ENCODE assay signal across 14 cellular contexts in genomic region chr3:14429689-14430452, GRCh38. TPM values are rescaled to one million over a fixed set of nuclear protein-coding genes. Genes with fewer than 3 reads are reported as not detected.
DNase-seq lines count a peak whose midpoint lies in the region; ATAC-seq and TF ChIP-seq lines count a peak whose summit lies in the region.
"Had no signal": no experiment of that assay in that cellular context is flagged by ENCODE, and none has a peak within 500 bp of the region (broad histone marks: within the 10 kb centered on the region; RNA-seq: fewer than 3 reads in every experiment).

No MANE protein-coding gene starts in this region.

- TF ChIP-seq POLR2A in vagina (IDR thresholded peaks at IDR 0.05) = no peak

- CTCF ChIA-PET in activated CD4-positive, alpha-beta memory T cell treated with anti-CD3 and anti-CD28 coated beads, Interleukin-2, amount 10 ng/mL, durations not matched to agents 7 days and 5 days (lab: Charles Lee) = interaction anchor here (1.5 to 6.4 kb wide), 2 partner anchors 27 to 37 kb away, joined by 3 to 46 read pairs; partner anchors contain the start of gene SLC6A6

- ATAC-seq in right cardiac atrium = no peak
- ATAC-seq in Right ventricle myocardium superior (ENCODE audit: poor library complexity) = no peak
- ATAC-seq in memory B cell (ENCODE audit: low read depth) = no peak
- no peak for ATAC-seq in upper lobe of right lung

- POLR2A ChIA-PET in activated CD4-positive, alpha-beta memory T cell treated with anti-CD3 and anti-CD28 coated beads, Interleukin-2, amount 10 ng/mL, durations not matched to agents 7 days and 5 days (lab: Charles Lee) = interaction anchor here (0.6 to 4.9 kb wide), 3 partner anchors 8 to 252 kb away, joined by 3 to 105 read pairs (median 25); partner anchors contain the start of genes LSM3, SLC6A6 and XPC

- DNase-seq in right cardiac atrium (peak in 2 of 3 donors; percentile 12 to 13), Right ventricle myocardium superior (no peak), memory B cell (ENCODE audit: low spot score in 2 of 2) (no peak), upper lobe of right lung (no peak), NK-92 (lab: John Stamatoyannopoulos, UW; ENCODE audit: unreplicated experiment) (no peak), G401 (ENCODE audit: low spot score) (no peak), vagina (ENCODE audit: extremely low spot score in 2 of 2) (no peak)
- no peak for DNase-seq in activated CD4-positive, alpha-beta memory T cell treated with anti-CD3 and anti-CD28 coated beads, Interleukin-2, amount 10 ng/mL, durations not matched to agents 7 days and 5 days
- DNase-seq: AML-193; GF-D8; left cardiac atrium; NCI-H2107; occipital lobe; stimulated activated CD8-positive, alpha-beta memory T cell treated with anti-CD3 and anti-CD28 coated beads, Interleukin-4, amount 100 ng/mL, for 48 hours had no signal

- no peaks in the 10 kb centered on the region for H3K27me3 ChIP-seq in right cardiac atrium (ENCODE audit: control insufficient read depth, insufficient read depth)
- no peaks in the 10 kb centered on the region for H3K27me3 ChIP-seq in upper lobe of right lung
- no peaks in the 10 kb centered on the region for H3K27me3 ChIP-seq in vagina

- intact Hi-C loops in right cardiac atrium (cut with DNase I) (no loop called here), Right ventricle myocardium superior (cut with DNase I) (no loop called here), upper lobe of right lung (cut with DNase I) (no loop called here), vagina (cut with DNase I) (no loop called here)

- peak overlapping the region; percentile 100 for H3K27ac Mint-ChIP-seq in activated CD4-positive, alpha-beta memory T cell treated with anti-CD3 and anti-CD28 coated beads, Interleukin-2, amount 10 ng/mL, durations not matched to agents 7 days and 5 days
- peak overlapping the region; percentile 94 for H3K27ac Mint-ChIP-seq in memory B cell

- no peaks in the 10 kb centered on the region for H3K9me3 ChIP-seq in right cardiac atrium (ENCODE audit: control insufficient read depth, low read length)
- no peaks in the 10 kb centered on the region for H3K9me3 ChIP-seq in upper lobe of right lung
- no peaks in the 10 kb centered on the region for H3K9me3 ChIP-seq in vagina

- peaks cover 19% of the 10 kb centered on the region for H3K36me3 Mint-ChIP-seq in activated CD4-positive, alpha-beta memory T cell treated with anti-CD3 and anti-CD28 coated beads, Interleukin-2, amount 10 ng/mL, durations not matched to agents 7 days and 5 days (ENCODE audit: low read depth)
- no peaks in the 10 kb centered on the region for H3K36me3 Mint-ChIP-seq in memory B cell

- TF ChIP-seq CTCF in upper lobe of right lung (IDR thresholded peaks at IDR 0.05) = no peak
- no peak for TF ChIP-seq CTCF in vagina (IDR thresholded peaks at IDR 0.05)

- H3K4me1 Mint-ChIP-seq in activated CD4-positive, alpha-beta memory T cell treated with anti-CD3 and anti-CD28 coated beads, Interleukin-2, amount 10 ng/mL, durations not matched to agents 7 days and 5 days = peaks cover 96% of the 10 kb centered on the region
- peaks cover 81% of the 10 kb centered on the region for H3K4me1 Mint-ChIP-seq in memory B cell

- H3K27ac ChIP-seq in right cardiac atrium (ENCODE audit: low read length) (no peak overlapping the region), upper lobe of right lung (peak overlapping the region; percentile 89), vagina (no peak overlapping the region)

- WGBS in right cardiac atrium = 92% methylated on average over 8 of the region's 8 CpGs

- H3K4me1 ChIP-seq in right cardiac atrium (ENCODE audit: control insufficient read depth, insufficient read depth, low read length) = peaks cover 42% of the 10 kb centered on the region
- H3K4me1 ChIP-seq in upper lobe of right lung = peaks cover 86% of the 10 kb centered on the region
- peaks cover 71% of the 10 kb centered on the region for H3K4me1 ChIP-seq in vagina

- H3K36me3 ChIP-seq in upper lobe of right lung (no peaks in the 10 kb centered on the region), vagina (no peaks in the 10 kb centered on the region)

- in situ Hi-C loops in G401 (cut with HindIII; ENCODE audit: low sequenced_read_pairs) = no loop called here

- no peaks in the 10 kb centered on the region for H3K9me3 Mint-ChIP-seq in activated CD4-positive, alpha-beta memory T cell treated with anti-CD3 and anti-CD28 coated beads, Interleukin-2, amount 10 ng/mL, durations not matched to agents 7 days and 5 days
- no peaks in the 10 kb centered on the region for H3K9me3 Mint-ChIP-seq in memory B cell

- no peaks in the 10 kb centered on the region for H3K27me3 Mint-ChIP-seq in activated CD4-positive, alpha-beta memory T cell treated with anti-CD3 and anti-CD28 coated beads, Interleukin-2, amount 10 ng/mL, durations not matched to agents 7 days and 5 days
- H3K27me3 Mint-ChIP-seq in memory B cell = no peaks in the 10 kb centered on the region

- H3K4me3 ChIP-seq in right cardiac atrium (ENCODE audit: low read length) = no peak overlapping the region
- no peak overlapping the region for H3K4me3 ChIP-seq in upper lobe of right lung
- no peak overlapping the region for H3K4me3 ChIP-seq in vagina

- peak overlapping the region; percentile 40 for H3K4me3 Mint-ChIP-seq in activated CD4-positive, alpha-beta memory T cell treated with anti-CD3 and anti-CD28 coated beads, Interleukin-2, amount 10 ng/mL, durations not matched to agents 7 days and 5 days
- peak overlapping the region; percentile 27 for H3K4me3 Mint-ChIP-seq in memory B cell

RNA-seq across cellular contexts. Expression of gene SLC6A6, which starts 27.5 kb away (rescaled TPM):
- total RNA-seq in right cardiac atrium (100 to 1,000 TPM in 1 of 4 donors, 10 to 100 TPM in 3; 21.3 to 106 (median 38.4) TPM), Right ventricle myocardium superior (13.5 TPM), upper lobe of right lung (54.3 TPM), vagina (30.7 TPM)
- polyA plus RNA-seq in right cardiac atrium = 23.7 TPM
- 10 to 100 TPM; 59.0 to 61.5 TPM for total RNA-seq in activated CD4-positive, alpha-beta memory T cell treated with anti-CD3 and anti-CD28 coated beads, Interleukin-2, amount 10 ng/mL, durations not matched to agents 7 days and 5 days
- total RNA-seq in G401 (2014; rRNA removed; shearing (Covaris generic)) = 20.2 and 31.2 TPM in 2 replicates

Comparison
In these comparisons a context has a peak if more than half of its experiments do, and no peak if none do; other contexts are left out.
1. DNase-seq: peak in right cardiac atrium (2 of 3); none in Right ventricle myocardium superior (single experiment), activated CD4-positive, alpha-beta memory T cell treated with anti-CD3 and anti-CD28 coated beads, Interleukin-2, amount 10 ng/mL, durations not matched to agents 7 days and 5 days (single experiment), memory B cell (0 of 2), upper lobe of right lung (single experiment), NK-92 (single experiment), G401 (single experiment) and vagina (0 of 2).